ENCODE assay signal across 19 cellular contexts in genomic region chr17:77111916-77112315, GRCh38. TPM values are rescaled to one million over a fixed set of nuclear protein-coding genes. Genes with fewer than 3 reads are reported as not detected.
A peak's percentile ranks its signal among the peaks of the same experiment; 100 is the strongest.
DNase-seq lines count a peak whose midpoint lies in the region; ATAC-seq and TF ChIP-seq lines count a peak whose summit lies in the region.
"Had no signal": no experiment of that assay in that cellular context is flagged by ENCODE, and none has a peak within 500 bp of the region (broad histone marks: within the 10 kb centered on the region; RNA-seq: fewer than 3 reads in every experiment).

No MANE protein-coding gene starts in this region.

- H3K36me3 Mint-ChIP-seq in natural killer cell treated with Interleukin-12 subunit alpha and Interleukin-12 subunit beta and Interleukin-15 and Interleukin-18, amount 100 ng/mL, for 72 hours, result no peaks in the 10 kb centered on the region
- no peaks in the 10 kb centered on the region for H3K36me3 Mint-ChIP-seq in natural killer cell

- H3K4me1 ChIP-seq in esophagus muscularis mucosa (peaks cover 31 to 61% (median 42%) of the 10 kb centered on the region in 4 donors), neutrophil (ENCODE audit: control insufficient read depth in 1 of 2, insufficient read depth in 1 of 2, low read depth in 1 of 2, low read length in 1 of 2) (peaks cover 30 to 34% of the 10 kb centered on the region in 2 experiments)

- no peak overlapping the region for H3K4me3 Mint-ChIP-seq in natural killer cell treated with Interleukin-12 subunit alpha and Interleukin-12 subunit beta and Interleukin-15 and Interleukin-18, amount 100 ng/mL, for 72 hours
- H3K4me3 Mint-ChIP-seq in natural killer cell, result no peak overlapping the region

- no peaks in the 10 kb centered on the region for H3K27me3 ChIP-seq in esophagus muscularis mucosa
- no peaks in the 10 kb centered on the region for H3K27me3 ChIP-seq in neutrophil
- H3K27me3 ChIP-seq: cardiac muscle cell had no signal

- no peak for TF ChIP-seq EP300 in esophagus muscularis mucosa (IDR thresholded peaks at IDR 0.05)

- TF ChIP-seq CTCF in natural killer cell (IDR thresholded peaks at IDR 0.05), result no peak
- no peak for TF ChIP-seq CTCF in esophagus muscularis mucosa (IDR thresholded peaks at IDR 0.05)
- TF ChIP-seq CTCF in neutrophil (IDR thresholded peaks at IDR 0.05), result no peak

- H3K9me3 ChIP-seq in esophagus muscularis mucosa (no peaks in the 10 kb centered on the region), neutrophil (no peaks in the 10 kb centered on the region)

- no peak overlapping the region for H3K4me3 ChIP-seq in esophagus muscularis mucosa
- peak overlapping the region in 1 of 2 experiments; percentile 18 for H3K4me3 ChIP-seq in neutrophil (ENCODE audit: low read depth in 1 of 2, low read length in 1 of 2)
- H3K4me3 ChIP-seq: cardiac muscle cell, PC-9 had no signal

- intact Hi-C loops in natural killer cell (cut with micrococcal nuclease) (no loop called here), esophagus muscularis mucosa (cut with DNase I) (no loop called here)

- H3K4me1 Mint-ChIP-seq in natural killer cell treated with Interleukin-12 subunit alpha and Interleukin-12 subunit beta and Interleukin-15 and Interleukin-18, amount 100 ng/mL, for 72 hours (ENCODE audit: low read depth in 2 of 2), result peaks cover 15 to 19% of the 10 kb centered on the region in 2 donors
- H3K4me1 Mint-ChIP-seq in natural killer cell, result peaks cover 16 to 18% of the 10 kb centered on the region in 2 donors

- no peaks in the 10 kb centered on the region for H3K9me3 Mint-ChIP-seq in natural killer cell treated with Interleukin-12 subunit alpha and Interleukin-12 subunit beta and Interleukin-15 and Interleukin-18, amount 100 ng/mL, for 72 hours
- H3K9me3 Mint-ChIP-seq in natural killer cell, result no peaks in the 10 kb centered on the region

- ATAC-seq in natural killer cell treated with Interleukin-12 subunit alpha and Interleukin-12 subunit beta and Interleukin-15 and Interleukin-18, amount 100 ng/mL, for 72 hours, result no peak
- ATAC-seq in natural killer cell (no peak), HG03521 (IDR thresholded peaks at IDR 0.05; ENCODE audit: unreplicated experiment) (no peak), GM18873 (IDR thresholded peaks at IDR 0.05; ENCODE audit: low FRiP score, unreplicated experiment) (no peak)

- 74% methylated on average over 5 of the region's 5 CpGs for WGBS in esophagus muscularis mucosa

- no peak for DNase-seq in natural killer cell treated with Interleukin-12 subunit alpha and Interleukin-12 subunit beta and Interleukin-15 and Interleukin-18, amount 100 ng/mL, for 72 hours (ENCODE audit: low spot score)
- DNase-seq in natural killer cell, result no peak
- DNase-seq in esophagus muscularis mucosa (ENCODE audit: extremely low spot score), result no peak
- no peak for DNase-seq in stimulated activated naive CD4-positive, alpha-beta T cell treated with Interleukin-2 at 50 U/mL for 16 hours (lab: John Stamatoyannopoulos, UW)
- DNase-seq in activated CD4-positive, alpha-beta T cell treated with anti-CD3 and anti-CD28 coated beads for 4 hours, result no peak
- DNase-seq: activated CD8-positive, alpha-beta memory T cell treated with anti-CD3 and anti-CD28 coated beads for 24 hours; activated gamma-delta T cell; DMS 273 treated with DMSO at 0.1 percent for 48 hours; NCI-H1436; NCI-H446 treated with DMSO at 0.1 percent for 48 hours; nucleus accumbens; PC-9; stimulated activated CD4-positive, alpha-beta T cell treated with anti-CD3 and anti-CD28 coated beads, Interleukin-12 subunit alpha, Interleukin-12 subunit beta, amount 100 ng/mL, for 4 hours had no signal

- peak overlapping the region; percentile 7 to 45 for H3K27ac Mint-ChIP-seq in natural killer cell treated with Interleukin-12 subunit alpha and Interleukin-12 subunit beta and Interleukin-15 and Interleukin-18, amount 100 ng/mL, for 72 hours
- H3K27ac Mint-ChIP-seq in natural killer cell, result no peak overlapping the region

- TF ChIP-seq POLR2A in esophagus muscularis mucosa (IDR thresholded peaks at IDR 0.05; ENCODE audit: low read depth), result no peak

- H3K27ac ChIP-seq in esophagus muscularis mucosa (replicated peaks in 1 of 4), result peak overlapping the region; percentile 21 to 66 (median 56)
- peak overlapping the region; percentile 91 for H3K27ac ChIP-seq in neutrophil
- H3K27ac ChIP-seq: cardiac muscle cell, epithelial cell of prostate, KMS-11, PC-9 had no signal

- peaks cover 0 to 2% of the 10 kb centered on the region in 2 donors for H3K27me3 Mint-ChIP-seq in natural killer cell treated with Interleukin-12 subunit alpha and Interleukin-12 subunit beta and Interleukin-15 and Interleukin-18, amount 100 ng/mL, for 72 hours
- no peaks in the 10 kb centered on the region for H3K27me3 Mint-ChIP-seq in natural killer cell (ENCODE audit: low read depth in 2 of 2)

- H3K36me3 ChIP-seq in esophagus muscularis mucosa (no peaks in the 10 kb centered on the region), neutrophil (no peaks in the 10 kb centered on the region)
- H3K36me3 ChIP-seq: cardiac muscle cell had no signal

RNA-seq across cellular contexts. Expression of gene SEC14L1, which starts 28.9 kb away (rescaled TPM):
- total RNA-seq in natural killer cell treated with Interleukin-12 subunit alpha and Interleukin-12 subunit beta and Interleukin-15 and Interleukin-18, amount 100 ng/mL, for 72 hours, result 100 to 1,000 TPM in 1 of 2 donors, 10 to 100 TPM in 1; 91.6 to 117 TPM
- total RNA-seq in natural killer cell (100 to 1,000 TPM; 129 to 160 (median 129) TPM), esophagus muscularis mucosa (10 to 100 TPM; 40.7 to 96.4 (median 64.4) TPM)

Comparison
In these comparisons a context has a peak if more than half of its experiments do, and no peak if none do; other contexts are left out.
1. H3K27ac Mint-ChIP-seq: peak in natural killer cell treated with Interleukin-12 subunit alpha and Interleukin-12 subunit beta and Interleukin-15 and Interleukin-18, amount 100 ng/mL, for 72 hours (2 of 2); none in natural killer cell (0 of 2).